In the genomic region with DNA sequence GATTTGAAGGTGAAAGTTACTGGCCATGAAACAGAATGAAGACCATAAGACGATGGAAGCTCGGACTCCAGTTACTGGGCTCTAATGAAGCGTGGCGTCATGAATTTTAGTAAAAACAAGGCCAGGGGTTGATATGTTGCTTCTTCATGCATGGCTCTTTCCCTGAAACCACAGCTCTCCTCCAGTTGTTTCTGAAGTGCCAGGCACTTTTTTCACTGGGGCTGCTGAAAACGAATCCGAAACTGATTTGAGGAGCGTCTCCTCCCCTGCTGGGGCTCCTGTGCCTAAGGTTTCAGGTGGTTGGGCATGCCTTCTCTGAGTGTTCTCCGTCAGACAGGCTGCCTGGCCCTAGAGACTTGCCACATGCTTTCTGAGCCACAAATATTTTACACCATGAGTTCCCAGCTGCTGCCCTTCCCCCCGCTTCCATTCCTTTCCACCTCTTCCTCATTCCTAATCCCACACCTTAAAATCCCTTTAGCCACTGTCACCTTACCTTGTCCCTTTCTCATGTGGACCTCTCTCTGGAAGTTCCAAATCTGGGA, we compare ENCODE assay signal across 1 cellular context.
TF ChIP-seq lines count a peak whose summit lies in the region.

No MANE protein-coding gene starts in this region.

TF ChIP-seq in HEK293, 187 proteins besides CTCF, POLR2A, EP300 and RAD21 (continued from another document):
- TF ChIP-seq, protein P1, sequence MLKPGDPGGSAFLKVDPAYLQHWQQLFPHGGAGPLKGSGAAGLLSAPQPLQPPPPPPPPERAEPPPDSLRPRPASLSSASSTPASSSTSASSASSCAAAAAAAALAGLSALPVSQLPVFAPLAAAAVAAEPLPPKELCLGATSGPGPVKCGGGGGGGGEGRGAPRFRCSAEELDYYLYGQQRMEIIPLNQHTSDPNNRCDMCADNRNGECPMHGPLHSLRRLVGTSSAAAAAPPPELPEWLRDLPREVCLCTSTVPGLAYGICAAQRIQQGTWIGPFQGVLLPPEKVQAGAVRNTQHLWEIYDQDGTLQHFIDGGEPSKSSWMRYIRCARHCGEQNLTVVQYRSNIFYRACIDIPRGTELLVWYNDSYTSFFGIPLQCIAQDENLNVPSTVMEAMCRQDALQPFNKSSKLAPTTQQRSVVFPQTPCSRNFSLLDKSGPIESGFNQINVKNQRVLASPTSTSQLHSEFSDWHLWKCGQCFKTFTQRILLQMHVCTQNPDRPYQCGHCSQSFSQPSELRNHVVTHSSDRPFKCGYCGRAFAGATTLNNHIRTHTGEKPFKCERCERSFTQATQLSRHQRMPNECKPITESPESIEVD (tag by site-specific recombination; IDR thresholded peaks at IDR 0.05) = no peak
